In genomic region chr19:41097302-41097701, GRCh38 we compare ENCODE assay signal across 12 cellular contexts. TPM values are rescaled to one million over a fixed set of nuclear protein-coding genes. Genes with fewer than 3 reads are reported as not detected.
"Had no signal": no experiment of that assay in that cellular context is flagged by ENCODE, and none has a peak within 500 bp of the region (broad histone marks: within the 10 kb centered on the region; RNA-seq: fewer than 3 reads in every experiment).

No MANE protein-coding gene starts in this region.

- H3K4me2 ChIP-seq: GM23338 had no signal

- H3K4me3 Mint-ChIP-seq: GM23338, H9, HFFc6 had no signal

- H3K9ac ChIP-seq: GM23248 had no signal

- H3K4me3 ChIP-seq: GM23248, GM23338, HAP-1 had no signal

- H3K27ac Mint-ChIP-seq: GM23338, H9, HFFc6 had no signal

- H3K27ac ChIP-seq: GM23248 had no signal

- ATAC-seq: GM23338, HCT116 had no signal

- H2AFZ ChIP-seq: GM23248, GM23338 had no signal

- H3K4me1 Mint-ChIP-seq: GM23338 had no signal

- H3K9me3 ChIP-seq: HAP-1 had no signal

- FAIRE-seq: H1, H54 had no signal

- H3K36me3 ChIP-seq: HAP-1 had no signal

- DNase-seq: GM23248, GOT3, H7, H9, HCEC 1CT, HFFc6 had no signal

- H3K4me1 ChIP-seq: HAP-1 had no signal

RNA-seq across cellular contexts. Expression of gene CYP2A13, which starts 9.1 kb away (rescaled TPM):
- total RNA-seq: GM23248, H4, HFFc6 had no signal
- polyA plus RNA-seq: GM23248 had no signal

RNA-seq across cellular contexts. Expression of gene CYP2F1, which starts 16.9 kb away (rescaled TPM):
- total RNA-seq: GM23248, GM23338, H1, H4, HFFc6 had no signal
- polyA plus RNA-seq: GM23248 had no signal
